ENCODE assay signal across 2 cellular contexts in genomic region chr19:17309962-17310461, GRCh38.
TF ChIP-seq lines count a peak whose summit lies in the region.

No MANE protein-coding gene starts in this region.

TF ChIP-seq in SK-N-SH, 30 proteins besides CTCF, POLR2A, EP300 and RAD21 (continued from another document):
- no peak for TF ChIP-seq ZBTB33 (IDR thresholded peaks at IDR 0.05; ENCODE audit: borderline replicate concordance, low read depth)

TF ChIP-seq in SK-N-SH treated with all-trans-retinoic acid at 6 μM for 48 hours, 23 proteins besides CTCF, POLR2A, EP300 and RAD21 (continued from another document):
- TF ChIP-seq TSHZ2 (CRISPR knock-in tag; IDR thresholded peaks at IDR 0.05) (no peak), ISL1 (CRISPR knock-in tag; IDR thresholded peaks at IDR 0.05) (no peak), PATZ1 (CRISPR knock-in tag; IDR thresholded peaks at IDR 0.05; ENCODE audit: borderline replicate concordance) (no peak)
